12 cellular contexts compared by ENCODE assay signal in the genomic region with DNA sequence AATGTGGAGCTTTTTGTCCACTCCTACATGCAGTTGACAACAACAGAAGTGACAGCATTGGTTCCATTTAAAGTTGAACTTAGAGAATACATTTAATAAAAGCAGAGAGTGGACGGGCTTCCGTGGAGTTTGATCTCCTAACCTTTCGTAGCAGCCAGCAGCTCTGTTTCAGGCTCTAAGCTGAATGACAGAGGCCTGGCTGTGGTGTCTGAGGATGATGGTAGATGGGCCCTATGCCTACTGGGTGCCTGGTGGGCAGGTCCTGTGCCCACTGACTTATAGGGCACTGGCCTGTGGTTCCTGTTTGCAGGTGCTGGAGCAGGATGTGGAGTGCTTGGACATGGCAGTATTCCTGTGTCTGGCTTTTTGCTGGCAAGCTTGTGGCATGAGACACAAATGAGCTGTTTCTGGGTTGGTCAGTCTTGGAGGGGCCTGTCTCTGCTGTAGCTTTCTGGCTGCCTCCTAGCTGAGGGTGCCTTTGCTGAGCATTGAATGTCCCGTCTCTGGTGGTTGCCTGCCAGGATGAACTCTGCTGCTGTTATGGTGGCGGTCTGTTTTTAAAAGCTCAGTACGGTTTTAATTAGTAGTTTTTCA. TPM values are rescaled to one million over a fixed set of nuclear protein-coding genes. Genes with fewer than 3 reads are reported as not detected.
DNase-seq lines count a peak whose midpoint lies in the region; ATAC-seq and TF ChIP-seq lines count a peak whose summit lies in the region.
"Had no signal": no experiment of that assay in that cellular context is flagged by ENCODE, and none has a peak within 500 bp of the region (broad histone marks: within the 10 kb centered on the region; RNA-seq: fewer than 3 reads in every experiment).

No MANE protein-coding gene starts in this region.

- DNase-seq in activated T-cell treated with anti-CD3 and anti-CD28 coated beads, Interleukin-2, amount 50 U/mL, for 72 hours = no peak
- DNase-seq in activated T-cell treated with anti-CD3 and anti-CD28 coated beads, Interleukin-2, amount 50 U/mL, for 1 hour = no peak
- DNase-seq in left cardiac atrium (no peak), superior temporal gyrus (ENCODE audit: extremely low spot score) (peak; percentile 45), H4 (ENCODE audit: low spot score) (no peak), endodermal cell (no peak), posterior vena cava (ENCODE audit: low spot score) (no peak)
- DNase-seq: amniotic stem cell, mesendoderm, NCI-H146, T-helper 1 cell had no signal

- no peak overlapping the region for H3K9ac ChIP-seq in endodermal cell (ENCODE audit: extremely low read depth, low read length, poor library complexity, severe bottlenecking)

- no peaks in the 10 kb centered on the region for H3K4me1 ChIP-seq in endodermal cell (ENCODE audit: control insufficient read depth, insufficient read depth, low read length)

- H3K27me3 Mint-ChIP-seq in activated T-cell treated with anti-CD3 and anti-CD28 coated beads, Interleukin-2, amount 50 U/mL, for 72 hours (ENCODE audit: low read depth) = no peaks in the 10 kb centered on the region
- H3K27me3 Mint-ChIP-seq in endodermal cell (ENCODE audit: insufficient read depth) = no peaks in the 10 kb centered on the region

- WGBS in endodermal cell (ENCODE audit: insufficient coverage in 1 of 2, insufficient read length in 1 of 2), 2 experiments = 92% methylated on average over 2 to 6 of the region's 6 CpGs

- no peak for ATAC-seq in activated T-cell treated with anti-CD3 and anti-CD28 coated beads, Interleukin-2, amount 50 U/mL, for 72 hours (replicated peaks in 1 of 2)
- ATAC-seq in SK-N-SH treated with all-trans-retinoic acid at 6 μM for 48 hours (peak; percentile 46), left cardiac atrium (peak; percentile 49 to 70)

- H3K4me3 ChIP-seq in endodermal cell (ENCODE audit: low read length) = no peak overlapping the region

- peak overlapping the region in 1 of 2 donors; percentile 4 for H3K4me3 Mint-ChIP-seq in activated T-cell treated with anti-CD3 and anti-CD28 coated beads, Interleukin-2, amount 50 U/mL, for 72 hours
- H3K4me3 Mint-ChIP-seq in endodermal cell = no peak overlapping the region

- peaks cover 17% of the 10 kb centered on the region for H3K36me3 ChIP-seq in endodermal cell (ENCODE audit: control insufficient read depth, insufficient read depth, low read length)

- no peaks in the 10 kb centered on the region for H3K27me3 ChIP-seq in endodermal cell (ENCODE audit: control insufficient read depth, insufficient read depth, low read length, poor library complexity, severe bottlenecking)

- H3K27ac Mint-ChIP-seq in activated T-cell treated with anti-CD3 and anti-CD28 coated beads, Interleukin-2, amount 50 U/mL, for 72 hours = peak overlapping the region; percentile 33
- no peak overlapping the region for H3K27ac Mint-ChIP-seq in endodermal cell

- intact Hi-C loops in left cardiac atrium (cut with DNase I) = loop anchor here in 1 of 2 donors (5.0 kb wide), 1 partner anchor 38 kb away; no protein-coding TSS in a partner anchor
- intact Hi-C loops in posterior vena cava (cut with DNase I) = loop anchor here in 1 of 2 donors (10.0 kb wide), 1 partner anchor 50 kb away; no protein-coding TSS in a partner anchor

- H3K9me3 ChIP-seq in endodermal cell (ENCODE audit: control insufficient read depth, low read length) = no peaks in the 10 kb centered on the region

- peaks cover 81% of the 10 kb centered on the region for H3K4me1 Mint-ChIP-seq in activated T-cell treated with anti-CD3 and anti-CD28 coated beads, Interleukin-2, amount 50 U/mL, for 72 hours (ENCODE audit: low read depth)
- peaks cover 9% of the 10 kb centered on the region for H3K4me1 Mint-ChIP-seq in endodermal cell

- no peak overlapping the region for H3K27ac ChIP-seq in endodermal cell (ENCODE audit: low read depth, low read length)

- H3K36me3 Mint-ChIP-seq in activated T-cell treated with anti-CD3 and anti-CD28 coated beads, Interleukin-2, amount 50 U/mL, for 72 hours (ENCODE audit: insufficient read depth in 2 of 2) = peaks cover 7 to 22% of the 10 kb centered on the region in 2 donors
- peaks cover 6% of the 10 kb centered on the region for H3K36me3 Mint-ChIP-seq in endodermal cell (ENCODE audit: low read depth)

- TF ChIP-seq CTCF in endodermal cell (conservative IDR thresholded peaks at IDR 0.05) = no peak

- H3K9me3 Mint-ChIP-seq in activated T-cell treated with anti-CD3 and anti-CD28 coated beads, Interleukin-2, amount 50 U/mL, for 72 hours = no peaks in the 10 kb centered on the region
- H3K9me3 Mint-ChIP-seq in endodermal cell = no peaks in the 10 kb centered on the region

TF ChIP-seq in SK-N-SH treated with all-trans-retinoic acid at 6 μM for 48 hours, 23 proteins besides CTCF, POLR2A, EP300 and RAD21:
- TF ChIP-seq, protein P1, sequence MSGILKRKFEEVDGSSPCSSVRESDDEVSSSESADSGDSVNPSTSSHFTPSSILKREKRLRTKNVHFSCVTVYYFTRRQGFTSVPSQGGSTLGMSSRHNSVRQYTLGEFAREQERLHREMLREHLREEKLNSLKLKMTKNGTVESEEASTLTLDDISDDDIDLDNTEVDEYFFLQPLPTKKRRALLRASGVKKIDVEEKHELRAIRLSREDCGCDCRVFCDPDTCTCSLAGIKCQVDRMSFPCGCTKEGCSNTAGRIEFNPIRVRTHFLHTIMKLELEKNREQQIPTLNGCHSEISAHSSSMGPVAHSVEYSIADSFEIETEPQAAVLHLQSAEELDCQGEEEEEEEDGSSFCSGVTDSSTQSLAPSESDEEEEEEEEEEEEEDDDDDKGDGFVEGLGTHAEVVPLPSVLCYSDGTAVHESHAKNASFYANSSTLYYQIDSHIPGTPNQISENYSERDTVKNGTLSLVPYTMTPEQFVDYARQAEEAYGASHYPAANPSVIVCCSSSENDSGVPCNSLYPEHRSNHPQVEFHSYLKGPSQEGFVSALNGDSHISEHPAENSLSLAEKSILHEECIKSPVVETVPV (CRISPR knock-in tag; IDR thresholded peaks at IDR 0.05) = no peak
- TF ChIP-seq PPARA (CRISPR knock-in tag; IDR thresholded peaks at IDR 0.05; ENCODE audit: borderline replicate concordance) (no peak), ZFP3 (CRISPR knock-in tag; IDR thresholded peaks at IDR 0.05) (no peak), TOX (CRISPR knock-in tag; IDR thresholded peaks at IDR 0.05; ENCODE audit: borderline replicate concordance) (no peak), GLIS3 (CRISPR knock-in tag; IDR thresholded peaks at IDR 0.05) (no peak), OSR1 (CRISPR knock-in tag; IDR thresholded peaks at IDR 0.05) (no peak), RARB (CRISPR knock-in tag; IDR thresholded peaks at IDR 0.05) (no peak), ESRRG (CRISPR knock-in tag; IDR thresholded peaks at IDR 0.05) (no peak), ZNF8 (CRISPR knock-in tag; IDR thresholded peaks at IDR 0.05) (no peak)

RNA-seq across cellular contexts. Expression of gene PRDM2, which starts 54.6 kb away (rescaled TPM):
- total RNA-seq in activated T-cell treated with anti-CD3 and anti-CD28 coated beads, Interleukin-2, amount 50 U/mL, for 72 hours = 10 to 100 TPM; 61.9 to 65.8 TPM
- total RNA-seq in left cardiac atrium = 10 to 100 TPM; 29.9 to 36.3 TPM
- total RNA-seq in H4 (2014; rRNA removed; shearing (Covaris generic)) = 3.4 and 5.1 TPM in 2 replicates
- total RNA-seq in endodermal cell = 10 to 100 TPM; 29.4 to 35.4 TPM
- 35.9 TPM for polyA plus RNA-seq in endodermal cell (2013, experiment 1 of 2)
- 40.1 TPM for polyA plus RNA-seq in endodermal cell (2013, experiment 2 of 2)
- total RNA-seq in posterior vena cava = 10 to 100 TPM; 41.7 to 46.3 TPM

Comparison
In these comparisons a context has a peak if more than half of its experiments do, and no peak if none do; other contexts are left out.
1. ATAC-seq: peak in SK-N-SH treated with all-trans-retinoic acid at 6 μM for 48 hours (single experiment) and left cardiac atrium (2 of 2); none in activated T-cell treated with anti-CD3 and anti-CD28 coated beads, Interleukin-2, amount 50 U/mL, for 72 hours (0 of 2).